9 cellular contexts compared by ENCODE assay signal in the genomic region with DNA sequence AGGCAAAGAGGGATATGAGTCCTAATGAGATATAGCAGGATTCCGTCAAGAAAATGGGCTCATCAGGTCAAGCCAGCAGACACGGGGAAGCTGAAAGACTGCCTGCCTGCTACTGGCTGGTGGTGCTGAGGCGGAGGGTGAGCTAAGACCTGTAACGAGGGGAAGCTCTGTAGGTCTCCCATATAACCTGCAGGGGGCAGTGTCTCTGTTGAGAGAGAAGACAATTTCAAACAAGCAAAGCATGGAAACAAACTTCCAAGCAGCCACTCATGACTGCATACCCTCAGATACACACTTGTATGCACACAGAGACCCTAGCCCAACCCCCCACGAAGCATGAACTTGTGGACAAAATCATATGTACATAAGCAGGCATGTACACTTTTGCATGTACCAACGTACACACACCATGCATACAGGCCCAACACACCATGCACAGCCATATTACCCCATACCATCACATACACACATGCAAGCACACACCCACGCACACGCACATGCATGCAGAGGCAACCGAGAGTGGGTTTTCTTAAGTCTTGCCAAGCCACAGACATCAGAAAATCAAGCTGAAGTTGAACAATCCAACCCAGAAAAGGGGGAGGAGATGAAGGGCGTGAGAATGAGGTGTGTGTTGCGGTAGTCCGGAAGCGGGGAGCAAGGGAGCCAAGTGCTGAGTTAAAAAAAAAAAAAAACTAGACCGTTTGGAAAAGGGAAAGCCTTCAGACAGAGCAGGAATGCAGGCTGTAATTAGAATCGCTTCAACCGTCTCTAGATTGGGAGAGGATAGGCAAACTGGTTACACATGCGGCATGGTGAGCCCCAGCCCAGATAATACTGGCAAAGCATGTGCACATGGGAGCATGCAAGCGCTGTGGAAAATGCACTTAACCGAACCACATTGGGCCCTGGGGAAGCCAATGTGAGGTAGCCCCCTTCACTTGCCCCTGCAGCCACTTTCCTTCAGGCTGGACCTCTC.
DNase-seq lines count a peak whose midpoint lies in the region; ATAC-seq, FAIRE-seq and TF ChIP-seq lines count a peak whose summit lies in the region.
"Had no signal": no experiment of that assay in that cellular context is flagged by ENCODE, and none has a peak within 500 bp of the region (broad histone marks: within the 10 kb centered on the region; RNA-seq: fewer than 3 reads in every experiment).

No MANE protein-coding gene starts in this region.

- H3K27me3 ChIP-seq in suprapubic skin, result no peaks in the 10 kb centered on the region

- ATAC-seq in left lobe of liver, result peak; percentile 75

- DNase-seq in AG04449 (ENCODE audit: low read depth, low spot score), result no peak
- DNase-seq in GM12864 (ENCODE audit: low read depth), result peak; percentile 1
- peak; percentile 24 for DNase-seq in HTR-8/SVneo (ENCODE audit: insufficient read length, low spot score)
- peak; percentile 67 for DNase-seq in SK-MEL-5 (ENCODE audit: low read depth, low spot score)
- peak; percentile 17 for DNase-seq in central memory CD4-positive, alpha-beta T cell
- no peak for DNase-seq in left lobe of liver (ENCODE audit: low spot score)
- DNase-seq in suprapubic skin (ENCODE audit: low spot score in 2 of 2), result no peak
- DNase-seq in activated gamma-delta T cell treated with Interleukin-2 at 50 U/mL for 16 hours, result no peak

- H3K9me3 ChIP-seq in suprapubic skin, result no peaks in the 10 kb centered on the region

- TF ChIP-seq EP300 in suprapubic skin (IDR thresholded peaks at IDR 0.05), result no peak

- POLR2A ChIA-PET in AG04449 (lab: Yijun Ruan, JAX), result interaction anchor here (0.6 kb wide), 1 partner anchor 266 kb away, joined by 4 read pairs; the partner anchor contains the start of gene EFNB1

- in situ Hi-C loops in SK-MEL-5 (cut with HindIII; ENCODE audit: low pct_unique_long_range_greater_than_20kb, low sequenced_read_pairs), result no loop called here

- no peak overlapping the region for H3K27ac ChIP-seq in suprapubic skin
- H3K27ac ChIP-seq: epithelial cell of prostate had no signal

- no peaks in the 10 kb centered on the region for H3K4me1 ChIP-seq in suprapubic skin

- H3K36me3 ChIP-seq in suprapubic skin, result no peaks in the 10 kb centered on the region

- no peak for FAIRE-seq in HTR-8/SVneo (lab: Jason Lieb, UNC)

- CTCF ChIA-PET in AG04449 (lab: Yijun Ruan, JAX), result interaction anchor here (0.6 to 3.6 kb wide), 18 partner anchors 9 to 295 kb away, joined by 3 to 15 read pairs (median 4); partner anchors contain the start of gene EFNB1

- H3K4me3 ChIP-seq in AG04449 (ENCODE audit: low read depth, low read length) (no peak overlapping the region), GM12864 (ENCODE audit: low read depth, low read length) (no peak overlapping the region), suprapubic skin (no peak overlapping the region)

- WGBS in suprapubic skin, result 45% methylated on average over 19 of the region's 19 CpGs

- TF ChIP-seq CTCF in AG04449 (IDR thresholded peaks at IDR 0.05; ENCODE audit: insufficient read depth, low read length, missing control alignments) (peak; percentile 50), GM12864 (IDR thresholded peaks at IDR 0.05; ENCODE audit: low read depth, low read length, missing control alignments) (peak; percentile 66), suprapubic skin (IDR thresholded peaks at IDR 0.05) (peak; percentile 33 to 41)

- TF ChIP-seq POLR2A in suprapubic skin (IDR thresholded peaks at IDR 0.05), result no peak

Comparison
In these comparisons a context has a peak if more than half of its experiments do, and no peak if none do; other contexts are left out.
1. DNase-seq: peak in GM12864 (single experiment), HTR-8/SVneo (single experiment), SK-MEL-5 (single experiment) and central memory CD4-positive, alpha-beta T cell (single experiment); none in AG04449 (single experiment), left lobe of liver (single experiment), suprapubic skin (0 of 2) and activated gamma-delta T cell treated with Interleukin-2 at 50 U/mL for 16 hours (single experiment).
2. Peak in every context shown above with its lines, with median percentiles within 50 percentile points of each other: CTCF ChIP-seq.